ENCODE assay signal across 1 cellular context in genomic region chr6:43914272-43915147, GRCh38.
TF ChIP-seq lines count a peak whose summit lies in the region.

No MANE protein-coding gene starts in this region.

TF ChIP-seq in K562, 482 proteins besides CTCF, POLR2A, EP300 and RAD21 (continued from another document):
- no peak for TF ChIP-seq FOXO4 (CRISPR knock-in tag; IDR thresholded peaks at IDR 0.05)
